1 cellular context compared by ENCODE assay signal in genomic region chr7:69722836-69723235, GRCh38.
TF ChIP-seq lines count a peak whose summit lies in the region.

No MANE protein-coding gene starts in this region.

TF ChIP-seq in H1, 55 proteins besides CTCF, POLR2A, EP300 and RAD21:
- no peak for TF ChIP-seq GTF2F1 (IDR thresholded peaks at IDR 0.05; ENCODE audit: borderline replicate concordance, low read depth, low read length)
- no peak for TF ChIP-seq EGR1 (IDR thresholded peaks at IDR 0.05; ENCODE audit: borderline replicate concordance, low read depth, low read length)
